Comparison of ENCODE assay signal across 8 cellular contexts in genomic region chr7:51160990-51161615, GRCh38.
DNase-seq lines count a peak whose midpoint lies in the region; ATAC-seq and TF ChIP-seq lines count a peak whose summit lies in the region.

No MANE protein-coding gene starts in this region.

- no peaks in the 10 kb centered on the region for H3K9me3 Mint-ChIP-seq in natural killer cell treated with Interleukin-12 subunit alpha and Interleukin-12 subunit beta and Interleukin-15 and Interleukin-18, amount 100 ng/mL, for 72 hours

- no peaks in the 10 kb centered on the region for H3K36me3 Mint-ChIP-seq in natural killer cell treated with Interleukin-12 subunit alpha and Interleukin-12 subunit beta and Interleukin-15 and Interleukin-18, amount 100 ng/mL, for 72 hours

- DNase-seq in GM10248 (ENCODE audit: extremely low spot score) = peak; percentile 51
- peak; percentile 59 for DNase-seq in NCI-H82 treated with DMSO at 0.1 percent for 48 hours (lab: John Stamatoyannopoulos, UW; ENCODE audit: unreplicated experiment)
- DNase-seq in activated T-cell treated with anti-CD3 and anti-CD28 coated beads for 4 hours = peak; percentile 29
- DNase-seq in natural killer cell treated with Interleukin-12 subunit alpha and Interleukin-12 subunit beta and Interleukin-15 and Interleukin-18, amount 100 ng/mL, for 72 hours (ENCODE audit: low spot score) = peak; percentile 79
- peak; percentile 49 for DNase-seq in stimulated activated naive CD8-positive, alpha-beta T cell treated with anti-CD3 and anti-CD28 coated beads, Interleukin-15, Interleukin-2, amounts not matched to agents 100 U/mL and 50 U/mL, for 24 hours

- CTCF ChIA-PET in GM10248 (lab: Yijun Ruan, JAX) = interaction anchor here (0.7 to 6.9 kb wide), 49 partner anchors 9 to 1412 kb away, joined by 3 to 88 read pairs (median 4); partner anchors contain the start of gene ZPBP

- H3K4me1 Mint-ChIP-seq in natural killer cell treated with Interleukin-12 subunit alpha and Interleukin-12 subunit beta and Interleukin-15 and Interleukin-18, amount 100 ng/mL, for 72 hours (ENCODE audit: low read depth in 2 of 2) = peaks cover 0 to 4% of the 10 kb centered on the region in 2 donors

- no peak overlapping the region for H3K4me3 Mint-ChIP-seq in natural killer cell treated with Interleukin-12 subunit alpha and Interleukin-12 subunit beta and Interleukin-15 and Interleukin-18, amount 100 ng/mL, for 72 hours

- H3K27me3 Mint-ChIP-seq in natural killer cell treated with Interleukin-12 subunit alpha and Interleukin-12 subunit beta and Interleukin-15 and Interleukin-18, amount 100 ng/mL, for 72 hours = peaks cover 32 to 49% of the 10 kb centered on the region in 2 donors

- peak; percentile 91 for TF ChIP-seq CTCF in GM10248 (IDR thresholded peaks at IDR 0.05; ENCODE audit: control extremely low read depth, extremely low read depth, low read depth, missing control alignments)

- POLR2A ChIA-PET in GM10248 (lab: Yijun Ruan, JAX) = no interaction called here

- ATAC-seq in HG03103 (IDR thresholded peaks at IDR 0.05; ENCODE audit: low read depth, unreplicated experiment) = peak; percentile 38
- peak; percentile 61 for ATAC-seq in esophagus mucosa
- no peak for ATAC-seq in natural killer cell treated with Interleukin-12 subunit alpha and Interleukin-12 subunit beta and Interleukin-15 and Interleukin-18, amount 100 ng/mL, for 72 hours
- ATAC-seq in stimulated activated naive CD8-positive, alpha-beta T cell treated with anti-CD3 and anti-CD28 coated beads, Interleukin-15, Interleukin-2, amounts not matched to agents 100 U/mL and 50 U/mL, for 24 hours = peak; percentile 58
- ATAC-seq in GM21529 (IDR thresholded peaks at IDR 0.05; ENCODE audit: unreplicated experiment) = no peak

- no peak overlapping the region for H3K27ac Mint-ChIP-seq in natural killer cell treated with Interleukin-12 subunit alpha and Interleukin-12 subunit beta and Interleukin-15 and Interleukin-18, amount 100 ng/mL, for 72 hours

Comparison
In these comparisons a context has a peak if more than half of its experiments do, and no peak if none do; other contexts are left out.
1. DNase-seq: peak in every context shown above with its lines; median percentile 79 in natural killer cell treated with Interleukin-12 subunit alpha and Interleukin-12 subunit beta and Interleukin-15 and Interleukin-18, amount 100 ng/mL, for 72 hours; 59 in NCI-H82 treated with DMSO at 0.1 percent for 48 hours; 51 in GM10248; 49 in stimulated activated naive CD8-positive, alpha-beta T cell treated with anti-CD3 and anti-CD28 coated beads, Interleukin-15, Interleukin-2, amounts not matched to agents 100 U/mL and 50 U/mL, for 24 hours; 29 in activated T-cell treated with anti-CD3 and anti-CD28 coated beads for 4 hours.
2. ATAC-seq: peak in HG03103 (single experiment), esophagus mucosa (single experiment) and stimulated activated naive CD8-positive, alpha-beta T cell treated with anti-CD3 and anti-CD28 coated beads, Interleukin-15, Interleukin-2, amounts not matched to agents 100 U/mL and 50 U/mL, for 24 hours (single experiment); none in natural killer cell treated with Interleukin-12 subunit alpha and Interleukin-12 subunit beta and Interleukin-15 and Interleukin-18, amount 100 ng/mL, for 72 hours (0 of 2) and GM21529 (single experiment).